1 cellular context compared by ENCODE assay signal in the genomic region with DNA sequence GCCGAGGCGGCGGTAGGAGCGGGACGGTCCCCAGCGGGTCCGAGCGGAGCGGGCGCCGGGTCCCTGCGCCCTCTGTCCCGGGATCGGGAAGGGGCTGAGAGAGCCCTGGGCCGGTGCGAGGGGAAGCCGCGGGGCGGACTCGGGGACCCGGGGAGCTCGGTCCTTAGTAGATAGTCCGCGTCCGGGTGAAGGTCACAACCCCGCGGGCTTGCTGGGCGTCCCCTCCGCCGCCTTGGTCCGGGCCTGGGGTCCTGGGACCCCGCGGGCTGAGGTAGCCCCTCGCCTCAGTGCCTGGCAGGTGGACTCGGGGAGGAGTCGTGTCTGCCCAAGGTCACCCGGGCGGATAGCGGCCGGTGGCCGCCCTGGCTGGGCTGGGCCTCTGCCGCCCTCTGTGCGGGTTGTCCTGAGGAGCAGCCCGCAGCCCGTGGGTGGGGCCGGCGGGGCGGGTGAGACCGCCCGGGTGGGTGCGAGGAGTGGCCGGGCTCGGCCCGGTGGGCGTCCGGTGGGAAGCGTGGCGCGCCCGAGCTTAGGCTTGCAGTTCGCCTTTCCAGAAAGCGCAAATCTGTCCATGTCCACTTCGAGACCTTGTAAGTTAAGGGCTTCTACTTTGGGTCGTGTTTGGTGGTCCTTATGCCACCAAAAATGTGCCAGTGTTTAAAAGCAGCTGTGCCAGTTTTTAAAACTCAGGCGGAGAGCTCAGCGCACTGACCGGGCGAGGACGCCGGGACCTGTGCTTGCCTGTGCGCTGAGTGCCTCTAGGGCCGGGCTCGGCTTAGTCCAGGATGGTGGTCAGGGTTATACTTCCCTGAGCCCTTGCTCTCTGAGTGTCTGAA.
A peak's percentile ranks its signal among the peaks of the same experiment; 100 is the strongest.
TF ChIP-seq lines count a peak whose summit lies in the region.

No MANE protein-coding gene starts in this region.

TF ChIP-seq in HepG2, 621 proteins besides CTCF, POLR2A, EP300 and RAD21 (continued from another document and continues in another):
- TF ChIP-seq, protein P1, sequence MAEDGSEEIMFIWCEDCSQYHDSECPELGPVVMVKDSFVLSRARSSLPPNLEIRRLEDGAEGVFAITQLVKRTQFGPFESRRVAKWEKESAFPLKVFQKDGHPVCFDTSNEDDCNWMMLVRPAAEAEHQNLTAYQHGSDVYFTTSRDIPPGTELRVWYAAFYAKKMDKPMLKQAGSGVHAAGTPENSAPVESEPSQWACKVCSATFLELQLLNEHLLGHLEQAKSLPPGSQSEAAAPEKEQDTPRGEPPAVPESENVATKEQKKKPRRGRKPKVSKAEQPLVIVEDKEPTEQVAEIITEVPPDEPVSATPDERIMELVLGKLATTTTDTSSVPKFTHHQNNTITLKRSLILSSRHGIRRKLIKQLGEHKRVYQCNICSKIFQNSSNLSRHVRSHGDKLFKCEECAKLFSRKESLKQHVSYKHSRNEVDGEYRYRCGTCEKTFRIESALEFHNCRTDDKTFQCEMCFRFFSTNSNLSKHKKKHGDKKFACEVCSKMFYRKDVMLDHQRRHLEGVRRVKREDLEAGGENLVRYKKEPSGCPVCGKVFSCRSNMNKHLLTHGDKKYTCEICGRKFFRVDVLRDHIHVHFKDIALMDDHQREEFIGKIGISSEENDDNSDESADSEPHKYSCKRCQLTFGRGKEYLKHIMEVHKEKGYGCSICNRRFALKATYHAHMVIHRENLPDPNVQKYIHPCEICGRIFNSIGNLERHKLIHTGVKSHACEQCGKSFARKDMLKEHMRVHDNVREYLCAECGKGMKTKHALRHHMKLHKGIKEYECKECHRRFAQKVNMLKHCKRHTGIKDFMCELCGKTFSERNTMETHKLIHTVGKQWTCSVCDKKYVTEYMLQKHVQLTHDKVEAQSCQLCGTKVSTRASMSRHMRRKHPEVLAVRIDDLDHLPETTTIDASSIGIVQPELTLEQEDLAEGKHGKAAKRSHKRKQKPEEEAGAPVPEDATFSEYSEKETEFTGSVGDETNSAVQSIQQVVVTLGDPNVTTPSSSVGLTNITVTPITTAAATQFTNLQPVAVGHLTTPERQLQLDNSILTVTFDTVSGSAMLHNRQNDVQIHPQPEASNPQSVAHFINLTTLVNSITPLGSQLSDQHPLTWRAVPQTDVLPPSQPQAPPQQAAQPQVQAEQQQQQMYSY (CRISPR knock-in tag; IDR thresholded peaks at IDR 0.05) = no peak
- TF ChIP-seq, protein P2, sequence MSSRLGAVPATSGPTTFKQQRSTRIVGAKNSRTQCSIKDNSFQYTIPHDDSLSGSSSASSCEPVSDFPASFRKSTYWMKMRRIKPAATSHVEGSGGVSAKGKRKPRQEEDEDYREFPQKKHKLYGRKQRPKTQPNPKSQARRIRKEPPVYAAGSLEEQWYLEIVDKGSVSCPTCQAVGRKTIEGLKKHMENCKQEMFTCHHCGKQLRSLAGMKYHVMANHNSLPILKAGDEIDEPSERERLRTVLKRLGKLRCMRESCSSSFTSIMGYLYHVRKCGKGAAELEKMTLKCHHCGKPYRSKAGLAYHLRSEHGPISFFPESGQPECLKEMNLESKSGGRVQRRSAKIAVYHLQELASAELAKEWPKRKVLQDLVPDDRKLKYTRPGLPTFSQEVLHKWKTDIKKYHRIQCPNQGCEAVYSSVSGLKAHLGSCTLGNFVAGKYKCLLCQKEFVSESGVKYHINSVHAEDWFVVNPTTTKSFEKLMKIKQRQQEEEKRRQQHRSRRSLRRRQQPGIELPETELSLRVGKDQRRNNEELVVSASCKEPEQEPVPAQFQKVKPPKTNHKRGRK (CRISPR knock-in tag; IDR thresholded peaks at IDR 0.05) = no peak
- TF ChIP-seq, protein P3, sequence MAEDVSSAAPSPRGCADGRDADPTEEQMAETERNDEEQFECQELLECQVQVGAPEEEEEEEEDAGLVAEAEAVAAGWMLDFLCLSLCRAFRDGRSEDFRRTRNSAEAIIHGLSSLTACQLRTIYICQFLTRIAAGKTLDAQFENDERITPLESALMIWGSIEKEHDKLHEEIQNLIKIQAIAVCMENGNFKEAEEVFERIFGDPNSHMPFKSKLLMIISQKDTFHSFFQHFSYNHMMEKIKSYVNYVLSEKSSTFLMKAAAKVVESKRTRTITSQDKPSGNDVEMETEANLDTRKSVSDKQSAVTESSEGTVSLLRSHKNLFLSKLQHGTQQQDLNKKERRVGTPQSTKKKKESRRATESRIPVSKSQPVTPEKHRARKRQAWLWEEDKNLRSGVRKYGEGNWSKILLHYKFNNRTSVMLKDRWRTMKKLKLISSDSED (CRISPR knock-in tag; IDR thresholded peaks at IDR 0.05) = 0 out of 2 replicates have a peak, but pooled peaks have one; percentile 25
- peak; percentile 76 for TF ChIP-seq ESRRA (CRISPR knock-in tag; IDR thresholded peaks at IDR 0.05; ENCODE audit: low read depth)
- no peak for TF ChIP-seq RORA (CRISPR knock-in tag; IDR thresholded peaks at IDR 0.05)
- TF ChIP-seq ZMAT3 (CRISPR knock-in tag; conservative IDR thresholded peaks at IDR 0.05) = no peak
- TF ChIP-seq ZFP62 (CRISPR knock-in tag; IDR thresholded peaks at IDR 0.05) = no peak
- TF ChIP-seq ZNF343 (CRISPR knock-in tag; IDR thresholded peaks at IDR 0.05) = no peak
- no peak for TF ChIP-seq MAZ (IDR thresholded peaks at IDR 0.05; ENCODE audit: borderline replicate concordance, low read depth, low read length)
- no peak; the same call in 1 of the 2 replicates for TF ChIP-seq MAZ (CRISPR knock-in tag; IDR thresholded peaks at IDR 0.05; ENCODE audit: low read depth)
- TF ChIP-seq, protein P4, sequence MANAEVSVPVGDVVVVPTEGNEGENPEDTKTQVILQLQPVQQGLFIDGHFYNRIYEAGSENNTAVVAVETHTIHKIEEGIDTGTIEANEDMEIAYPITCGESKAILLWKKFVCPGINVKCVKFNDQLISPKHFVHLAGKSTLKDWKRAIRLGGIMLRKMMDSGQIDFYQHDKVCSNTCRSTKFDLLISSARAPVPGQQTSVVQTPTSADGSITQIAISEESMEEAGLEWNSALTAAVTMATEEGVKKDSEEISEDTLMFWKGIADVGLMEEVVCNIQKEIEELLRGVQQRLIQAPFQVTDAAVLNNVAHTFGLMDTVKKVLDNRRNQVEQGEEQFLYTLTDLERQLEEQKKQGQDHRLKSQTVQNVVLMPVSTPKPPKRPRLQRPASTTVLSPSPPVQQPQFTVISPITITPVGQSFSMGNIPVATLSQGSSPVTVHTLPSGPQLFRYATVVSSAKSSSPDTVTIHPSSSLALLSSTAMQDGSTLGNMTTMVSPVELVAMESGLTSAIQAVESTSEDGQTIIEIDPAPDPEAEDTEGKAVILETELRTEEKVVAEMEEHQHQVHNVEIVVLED (CRISPR knock-in tag; IDR thresholded peaks at IDR 0.05; ENCODE audit: borderline replicate concordance) = no peak
- TF ChIP-seq, protein P5, sequence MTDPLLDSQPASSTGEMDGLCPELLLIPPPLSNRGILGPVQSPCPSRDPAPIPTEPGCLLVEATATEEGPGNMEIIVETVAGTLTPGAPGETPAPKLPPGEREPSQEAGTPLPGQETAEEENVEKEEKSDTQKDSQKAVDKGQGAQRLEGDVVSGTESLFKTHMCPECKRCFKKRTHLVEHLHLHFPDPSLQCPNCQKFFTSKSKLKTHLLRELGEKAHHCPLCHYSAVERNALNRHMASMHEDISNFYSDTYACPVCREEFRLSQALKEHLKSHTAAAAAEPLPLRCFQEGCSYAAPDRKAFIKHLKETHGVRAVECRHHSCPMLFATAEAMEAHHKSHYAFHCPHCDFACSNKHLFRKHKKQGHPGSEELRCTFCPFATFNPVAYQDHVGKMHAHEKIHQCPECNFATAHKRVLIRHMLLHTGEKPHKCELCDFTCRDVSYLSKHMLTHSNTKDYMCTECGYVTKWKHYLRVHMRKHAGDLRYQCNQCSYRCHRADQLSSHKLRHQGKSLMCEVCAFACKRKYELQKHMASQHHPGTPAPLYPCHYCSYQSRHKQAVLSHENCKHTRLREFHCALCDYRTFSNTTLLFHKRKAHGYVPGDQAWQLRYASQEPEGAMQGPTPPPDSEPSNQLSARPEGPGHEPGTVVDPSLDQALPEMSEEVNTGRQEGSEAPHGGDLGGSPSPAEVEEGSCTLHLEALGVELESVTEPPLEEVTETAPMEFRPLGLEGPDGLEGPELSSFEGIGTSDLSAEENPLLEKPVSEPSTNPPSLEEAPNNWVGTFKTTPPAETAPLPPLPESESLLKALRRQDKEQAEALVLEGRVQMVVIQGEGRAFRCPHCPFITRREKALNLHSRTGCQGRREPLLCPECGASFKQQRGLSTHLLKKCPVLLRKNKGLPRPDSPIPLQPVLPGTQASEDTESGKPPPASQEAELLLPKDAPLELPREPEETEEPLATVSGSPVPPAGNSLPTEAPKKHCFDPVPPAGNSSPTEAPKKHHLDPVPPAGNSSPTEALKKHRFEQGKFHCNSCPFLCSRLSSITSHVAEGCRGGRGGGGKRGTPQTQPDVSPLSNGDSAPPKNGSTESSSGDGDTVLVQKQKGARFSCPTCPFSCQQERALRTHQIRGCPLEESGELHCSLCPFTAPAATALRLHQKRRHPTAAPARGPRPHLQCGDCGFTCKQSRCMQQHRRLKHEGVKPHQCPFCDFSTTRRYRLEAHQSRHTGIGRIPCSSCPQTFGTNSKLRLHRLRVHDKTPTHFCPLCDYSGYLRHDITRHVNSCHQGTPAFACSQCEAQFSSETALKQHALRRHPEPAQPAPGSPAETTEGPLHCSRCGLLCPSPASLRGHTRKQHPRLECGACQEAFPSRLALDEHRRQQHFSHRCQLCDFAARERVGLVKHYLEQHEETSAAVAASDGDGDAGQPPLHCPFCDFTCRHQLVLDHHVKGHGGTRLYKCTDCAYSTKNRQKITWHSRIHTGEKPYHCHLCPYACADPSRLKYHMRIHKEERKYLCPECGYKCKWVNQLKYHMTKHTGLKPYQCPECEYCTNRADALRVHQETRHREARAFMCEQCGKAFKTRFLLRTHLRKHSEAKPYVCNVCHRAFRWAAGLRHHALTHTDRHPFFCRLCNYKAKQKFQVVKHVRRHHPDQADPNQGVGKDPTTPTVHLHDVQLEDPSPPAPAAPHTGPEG (CRISPR knock-in tag; IDR thresholded peaks at IDR 0.05) = peak; percentile 62
- TF ChIP-seq ARHGAP35 (CRISPR knock-in tag; IDR thresholded peaks at IDR 0.05; ENCODE audit: borderline replicate concordance) = no peak
- TF ChIP-seq, protein P6, sequence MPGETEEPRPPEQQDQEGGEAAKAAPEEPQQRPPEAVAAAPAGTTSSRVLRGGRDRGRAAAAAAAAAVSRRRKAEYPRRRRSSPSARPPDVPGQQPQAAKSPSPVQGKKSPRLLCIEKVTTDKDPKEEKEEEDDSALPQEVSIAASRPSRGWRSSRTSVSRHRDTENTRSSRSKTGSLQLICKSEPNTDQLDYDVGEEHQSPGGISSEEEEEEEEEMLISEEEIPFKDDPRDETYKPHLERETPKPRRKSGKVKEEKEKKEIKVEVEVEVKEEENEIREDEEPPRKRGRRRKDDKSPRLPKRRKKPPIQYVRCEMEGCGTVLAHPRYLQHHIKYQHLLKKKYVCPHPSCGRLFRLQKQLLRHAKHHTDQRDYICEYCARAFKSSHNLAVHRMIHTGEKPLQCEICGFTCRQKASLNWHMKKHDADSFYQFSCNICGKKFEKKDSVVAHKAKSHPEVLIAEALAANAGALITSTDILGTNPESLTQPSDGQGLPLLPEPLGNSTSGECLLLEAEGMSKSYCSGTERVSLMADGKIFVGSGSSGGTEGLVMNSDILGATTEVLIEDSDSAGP (CRISPR knock-in tag; IDR thresholded peaks at IDR 0.05; ENCODE audit: borderline replicate concordance) = no peak; the same call in 1 of the 2 replicates
- no peak for TF ChIP-seq ZNF776 (CRISPR knock-in tag; IDR thresholded peaks at IDR 0.05)
- TF ChIP-seq HMG20A (CRISPR knock-in tag; IDR thresholded peaks at IDR 0.05; ENCODE audit: borderline replicate concordance) = no peak
- TF ChIP-seq NFKB2 (CRISPR knock-in tag; IDR thresholded peaks at IDR 0.05; ENCODE audit: borderline replicate concordance) = no peak
- no peak for TF ChIP-seq ZNF567 (CRISPR knock-in tag; IDR thresholded peaks at IDR 0.05; ENCODE audit: borderline replicate concordance)
- TF ChIP-seq, protein P7, sequence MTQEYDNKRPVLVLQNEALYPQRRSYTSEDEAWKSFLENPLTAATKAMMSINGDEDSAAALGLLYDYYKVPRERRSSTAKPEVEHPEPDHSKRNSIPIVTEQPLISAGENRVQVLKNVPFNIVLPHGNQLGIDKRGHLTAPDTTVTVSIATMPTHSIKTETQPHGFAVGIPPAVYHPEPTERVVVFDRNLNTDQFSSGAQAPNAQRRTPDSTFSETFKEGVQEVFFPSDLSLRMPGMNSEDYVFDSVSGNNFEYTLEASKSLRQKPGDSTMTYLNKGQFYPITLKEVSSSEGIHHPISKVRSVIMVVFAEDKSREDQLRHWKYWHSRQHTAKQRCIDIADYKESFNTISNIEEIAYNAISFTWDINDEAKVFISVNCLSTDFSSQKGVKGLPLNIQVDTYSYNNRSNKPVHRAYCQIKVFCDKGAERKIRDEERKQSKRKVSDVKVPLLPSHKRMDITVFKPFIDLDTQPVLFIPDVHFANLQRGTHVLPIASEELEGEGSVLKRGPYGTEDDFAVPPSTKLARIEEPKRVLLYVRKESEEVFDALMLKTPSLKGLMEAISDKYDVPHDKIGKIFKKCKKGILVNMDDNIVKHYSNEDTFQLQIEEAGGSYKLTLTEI (CRISPR knock-in tag; conservative IDR thresholded peaks at IDR 0.05) = no peak
- TF ChIP-seq, protein P8, sequence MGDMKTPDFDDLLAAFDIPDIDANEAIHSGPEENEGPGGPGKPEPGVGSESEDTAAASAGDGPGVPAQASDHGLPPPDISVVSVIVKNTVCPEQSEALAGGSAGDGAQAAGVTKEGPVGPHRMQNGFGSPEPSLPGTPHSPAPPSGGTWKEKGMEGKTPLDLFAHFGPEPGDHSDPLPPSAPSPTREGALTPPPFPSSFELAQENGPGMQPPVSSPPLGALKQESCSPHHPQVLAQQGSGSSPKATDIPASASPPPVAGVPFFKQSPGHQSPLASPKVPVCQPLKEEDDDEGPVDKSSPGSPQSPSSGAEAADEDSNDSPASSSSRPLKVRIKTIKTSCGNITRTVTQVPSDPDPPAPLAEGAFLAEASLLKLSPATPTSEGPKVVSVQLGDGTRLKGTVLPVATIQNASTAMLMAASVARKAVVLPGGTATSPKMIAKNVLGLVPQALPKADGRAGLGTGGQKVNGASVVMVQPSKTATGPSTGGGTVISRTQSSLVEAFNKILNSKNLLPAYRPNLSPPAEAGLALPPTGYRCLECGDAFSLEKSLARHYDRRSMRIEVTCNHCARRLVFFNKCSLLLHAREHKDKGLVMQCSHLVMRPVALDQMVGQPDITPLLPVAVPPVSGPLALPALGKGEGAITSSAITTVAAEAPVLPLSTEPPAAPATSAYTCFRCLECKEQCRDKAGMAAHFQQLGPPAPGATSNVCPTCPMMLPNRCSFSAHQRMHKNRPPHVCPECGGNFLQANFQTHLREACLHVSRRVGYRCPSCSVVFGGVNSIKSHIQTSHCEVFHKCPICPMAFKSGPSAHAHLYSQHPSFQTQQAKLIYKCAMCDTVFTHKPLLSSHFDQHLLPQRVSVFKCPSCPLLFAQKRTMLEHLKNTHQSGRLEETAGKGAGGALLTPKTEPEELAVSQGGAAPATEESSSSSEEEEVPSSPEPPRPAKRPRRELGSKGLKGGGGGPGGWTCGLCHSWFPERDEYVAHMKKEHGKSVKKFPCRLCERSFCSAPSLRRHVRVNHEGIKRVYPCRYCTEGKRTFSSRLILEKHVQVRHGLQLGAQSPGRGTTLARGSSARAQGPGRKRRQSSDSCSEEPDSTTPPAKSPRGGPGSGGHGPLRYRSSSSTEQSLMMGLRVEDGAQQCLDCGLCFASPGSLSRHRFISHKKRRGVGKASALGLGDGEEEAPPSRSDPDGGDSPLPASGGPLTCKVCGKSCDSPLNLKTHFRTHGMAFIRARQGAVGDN (CRISPR knock-in tag; IDR thresholded peaks at IDR 0.05) = peak; percentile 63
- no peak for TF ChIP-seq ZNF260 (CRISPR knock-in tag; IDR thresholded peaks at IDR 0.05; ENCODE audit: borderline replicate concordance, low read depth)
- TF ChIP-seq, protein P9, sequence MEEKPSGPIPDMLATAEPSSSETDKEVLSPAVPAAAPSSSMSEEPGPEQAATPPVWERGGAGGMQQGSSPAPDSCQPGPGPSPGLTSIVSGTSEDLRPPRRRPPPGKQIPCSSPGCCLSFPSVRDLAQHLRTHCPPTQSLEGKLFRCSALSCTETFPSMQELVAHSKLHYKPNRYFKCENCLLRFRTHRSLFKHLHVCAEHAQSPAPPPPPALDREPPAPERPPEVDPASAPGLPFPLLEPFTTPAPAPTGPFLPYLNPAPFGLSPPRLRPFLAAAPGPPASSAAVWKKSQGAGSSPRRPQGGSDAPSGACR (CRISPR knock-in tag; IDR thresholded peaks at IDR 0.05) = no peak
- no peak for TF ChIP-seq TCF12 (IDR thresholded peaks at IDR 0.05)
- TF ChIP-seq TCF12 (CRISPR knock-in tag; IDR thresholded peaks at IDR 0.05) = peak; percentile 57; the same call in 1 of the 2 replicates
- no peak for TF ChIP-seq RBAK (CRISPR knock-in tag; IDR thresholded peaks at IDR 0.05)
- TF ChIP-seq KLF12 (CRISPR knock-in tag; IDR thresholded peaks at IDR 0.05; ENCODE audit: borderline replicate concordance) = no peak; the same call in 1 of the 2 replicates
